13 cellular contexts compared by ENCODE assay signal in genomic region chr7:20787658-20788057, GRCh38. TPM values are rescaled to one million over a fixed set of nuclear protein-coding genes. Genes with fewer than 3 reads are reported as not detected.
DNase-seq lines count a peak whose midpoint lies in the region; ATAC-seq and TF ChIP-seq lines count a peak whose summit lies in the region.
"Had no signal": no experiment of that assay in that cellular context is flagged by ENCODE, and none has a peak within 500 bp of the region (broad histone marks: within the 10 kb centered on the region; RNA-seq: fewer than 3 reads in every experiment).

No MANE protein-coding gene starts in this region.

- H3K27ac Mint-ChIP-seq in activated T-cell treated with anti-CD3 and anti-CD28 coated beads, Interleukin-2, amount 50 U/mL, for 72 hours = peak overlapping the region; percentile 43
- H3K27ac Mint-ChIP-seq in central memory CD8-positive, alpha-beta T cell (ENCODE audit: low read depth) = no peak overlapping the region
- no peak overlapping the region for H3K27ac Mint-ChIP-seq in osteocyte (ENCODE audit: unreplicated experiment)

- peaks cover 2 to 4% of the 10 kb centered on the region in 2 donors for H3K9me3 Mint-ChIP-seq in activated T-cell treated with anti-CD3 and anti-CD28 coated beads, Interleukin-2, amount 50 U/mL, for 72 hours
- peaks cover 17% of the 10 kb centered on the region for H3K9me3 Mint-ChIP-seq in central memory CD8-positive, alpha-beta T cell
- no peaks in the 10 kb centered on the region for H3K9me3 Mint-ChIP-seq in osteocyte (ENCODE audit: unreplicated experiment)

- H3K36me3 Mint-ChIP-seq in activated T-cell treated with anti-CD3 and anti-CD28 coated beads, Interleukin-2, amount 50 U/mL, for 72 hours (ENCODE audit: insufficient read depth in 2 of 2) = peaks cover 4 to 9% of the 10 kb centered on the region in 2 donors
- H3K36me3 Mint-ChIP-seq in central memory CD8-positive, alpha-beta T cell (ENCODE audit: insufficient read depth) = peaks cover 9% of the 10 kb centered on the region
- no peaks in the 10 kb centered on the region for H3K36me3 Mint-ChIP-seq in osteocyte (ENCODE audit: unreplicated experiment)

- peaks cover 38% of the 10 kb centered on the region for H3K4me1 Mint-ChIP-seq in activated T-cell treated with anti-CD3 and anti-CD28 coated beads, Interleukin-2, amount 50 U/mL, for 72 hours (ENCODE audit: low read depth)
- H3K4me1 Mint-ChIP-seq in central memory CD8-positive, alpha-beta T cell = peaks cover 5% of the 10 kb centered on the region
- H3K4me1 Mint-ChIP-seq in osteocyte (ENCODE audit: unreplicated experiment) = peaks cover 27% of the 10 kb centered on the region

- no peak for ATAC-seq in activated T-cell treated with anti-CD3 and anti-CD28 coated beads, Interleukin-2, amount 50 U/mL, for 72 hours (replicated peaks in 1 of 2)
- no peak for ATAC-seq in central memory CD8-positive, alpha-beta T cell (replicated peaks; ENCODE audit: extremely low read depth, poor library complexity, severe bottlenecking)
- no peak for ATAC-seq in HG03139 (IDR thresholded peaks at IDR 0.05; ENCODE audit: unreplicated experiment)
- ATAC-seq: upper lobe of right lung had no signal

- peak overlapping the region in 1 of 2 donors; percentile 86 for H3K4me3 Mint-ChIP-seq in activated T-cell treated with anti-CD3 and anti-CD28 coated beads, Interleukin-2, amount 50 U/mL, for 72 hours
- peak overlapping the region; percentile 23 for H3K4me3 Mint-ChIP-seq in central memory CD8-positive, alpha-beta T cell
- peak overlapping the region; percentile 60 for H3K4me3 Mint-ChIP-seq in osteocyte (ENCODE audit: unreplicated experiment)

- no peak for TF ChIP-seq CTCF in osteocyte (IDR thresholded peaks at IDR 0.05)

- DNase-seq in activated T-cell treated with anti-CD3 and anti-CD28 coated beads, Interleukin-2, amount 50 U/mL, for 72 hours = no peak
- DNase-seq in activated T-cell treated with anti-CD3 and anti-CD28 coated beads, Interleukin-2, amount 50 U/mL, for 48 hours = no peak
- DNase-seq in NCI-H1417 treated with DMSO at 0.1 percent for 48 hours (lab: John Stamatoyannopoulos, UW) (peak; percentile 53), osteocyte (ENCODE audit: extremely low spot score, unreplicated experiment) (no peak), superior temporal gyrus (ENCODE audit: extremely low spot score) (no peak)
- no peak for DNase-seq in central memory CD8-positive, alpha-beta T cell (ENCODE audit: low spot score in 2 of 2)
- no peak for DNase-seq in stimulated activated naive CD4-positive, alpha-beta T cell (lab: John Stamatoyannopoulos, UW)
- DNase-seq: upper lobe of right lung had no signal

- H3K27me3 Mint-ChIP-seq in activated T-cell treated with anti-CD3 and anti-CD28 coated beads, Interleukin-2, amount 50 U/mL, for 72 hours (ENCODE audit: low read depth) = peaks cover 81% of the 10 kb centered on the region
- H3K27me3 Mint-ChIP-seq in central memory CD8-positive, alpha-beta T cell = peaks cover 94% of the 10 kb centered on the region
- peaks cover 81% of the 10 kb centered on the region for H3K27me3 Mint-ChIP-seq in osteocyte (ENCODE audit: unreplicated experiment)

RNA-seq across cellular contexts. Expression of gene SP8, which starts 1.0 kb away (rescaled TPM):
- total RNA-seq in activated T-cell treated with anti-CD3 and anti-CD28 coated beads, Interleukin-2, amount 50 U/mL, for 72 hours = not detected
- total RNA-seq in osteocyte = not detected in 2 replicates
- total RNA-seq: bronchial epithelial cell; epithelial cell of proximal tubule; G401; T-helper 2 cell treated with Interferon-gamma antibody and Interleukin-4, amounts not matched to agents 100 ng/mL and 5 ng/mL, for 36 hours; upper lobe of right lung had no signal
